ENCODE assay signal across 11 cellular contexts in the genomic region with DNA sequence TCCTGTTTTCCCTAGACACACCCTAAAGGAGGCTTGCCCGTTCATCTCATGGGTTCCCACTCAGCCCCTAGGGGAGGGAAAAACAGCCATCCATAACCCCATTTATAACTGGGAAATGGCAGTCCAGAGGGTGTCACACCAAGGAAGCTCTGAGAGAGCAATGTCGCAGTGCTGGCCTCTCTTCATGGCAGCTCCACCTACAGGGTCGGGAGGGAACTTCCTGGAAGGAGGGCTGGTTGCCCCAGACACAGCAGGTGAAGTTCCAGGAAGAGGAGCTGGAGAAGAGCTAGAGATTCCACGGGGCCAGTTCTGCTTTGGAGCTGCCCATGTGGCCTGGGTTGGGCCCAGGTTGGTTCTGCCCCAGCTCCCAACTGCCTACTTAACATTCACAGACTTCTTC. TPM values are rescaled to one million over a fixed set of nuclear protein-coding genes. Genes with fewer than 3 reads are reported as not detected.
DNase-seq lines count a peak whose midpoint lies in the region; ATAC-seq and TF ChIP-seq lines count a peak whose summit lies in the region.
"Had no signal": no experiment of that assay in that cellular context is flagged by ENCODE, and none has a peak within 500 bp of the region (broad histone marks: within the 10 kb centered on the region; RNA-seq: fewer than 3 reads in every experiment).

No MANE protein-coding gene starts in this region.

- TF ChIP-seq CTCF in AG04450 (IDR thresholded peaks at IDR 0.05; ENCODE audit: low read depth, low read length) = 0 out of 2 replicates have a peak, but pooled peaks have one; percentile 12
- TF ChIP-seq CTCF in GM12875 (IDR thresholded peaks at IDR 0.05; ENCODE audit: borderline replicate concordance, insufficient read depth, low read depth, low read length) = peak; percentile 40; the same call in 1 of the 2 replicates
- peak; percentile 54 for TF ChIP-seq CTCF in PC-3 (conservative IDR thresholded peaks at IDR 0.05; ENCODE audit: low read depth, low read length)
- TF ChIP-seq CTCF in foreskin keratinocyte (conservative IDR thresholded peaks at IDR 0.05) = peak; percentile 50
- no peak for TF ChIP-seq CTCF in tibial artery (IDR thresholded peaks at IDR 0.05)
- TF ChIP-seq CTCF in stomach (IDR thresholded peaks at IDR 0.05) = no peak

- H3K27me3 ChIP-seq in AG04450 (ENCODE audit: control insufficient read depth, insufficient read depth, low read length) = peaks cover 53% of the 10 kb centered on the region
- H3K27me3 ChIP-seq in PC-3 (ENCODE audit: low read length) = 0 out of 2 replicates have a peak, but pooled peaks cover 7% of the 10 kb centered on the region
- peaks cover 31% of the 10 kb centered on the region for H3K27me3 ChIP-seq in foreskin keratinocyte
- peaks cover 0 to 57% of the 10 kb centered on the region in 2 donors for H3K27me3 ChIP-seq in tibial artery
- peaks cover 0 to 63% (median 13%) of the 10 kb centered on the region in 3 donors for H3K27me3 ChIP-seq in stomach

- TF ChIP-seq POLR2A in stomach (IDR thresholded peaks at IDR 0.05) = no peak

- no peak for TF ChIP-seq EP300 in stomach (IDR thresholded peaks at IDR 0.05)

- no TSS peak for BruUV-seq in PC-3 (replicated peaks; lab: Mats Ljungman, UMichigan)

- H3K4me2 ChIP-seq in PC-3 (ENCODE audit: low read length) = no peak overlapping the region

- H3K4me3 ChIP-seq in AG04450 (ENCODE audit: low read depth, low read length) (no peak overlapping the region), GM12875 (ENCODE audit: low read depth, low read length) (no peak overlapping the region), PC-3 (ENCODE audit: low read length) (no peak overlapping the region), tibial artery (no peak overlapping the region), stomach (no peak overlapping the region)

- H3K27ac ChIP-seq in AG04450 (ENCODE audit: low read depth, low read length) (no peak overlapping the region), PC-3 (ENCODE audit: low read length) (no peak overlapping the region), foreskin keratinocyte (no peak overlapping the region), tibial artery (no peak overlapping the region), stomach (no peak overlapping the region)

- intact Hi-C loops in PC-3 (cut with micrococcal nuclease) = no loop called here
- intact Hi-C loops in tibial artery (cut with DNase I; ENCODE audit: low total_unique reads) = no loop called here
- intact Hi-C loops in stomach (cut with DNase I; ENCODE audit: low total_unique reads) = loop anchor here (10.0 kb wide), 1 partner anchor 80 kb away; no protein-coding TSS in a partner anchor

- DNase-seq in AG04450 (ENCODE audit: low read depth, low spot score) = no peak
- peak; percentile 39 for DNase-seq in PC-3
- no peak for DNase-seq in foreskin keratinocyte
- DNase-seq in tibial artery = no peak
- no peak for DNase-seq in stomach
- DNase-seq: activated B cell treated with CpG ODN at 0.5 μM for 24 hours, GOT3 had no signal

- no peaks in the 10 kb centered on the region for H3K79me2 ChIP-seq in PC-3 (ENCODE audit: low read length)

- no peaks in the 10 kb centered on the region for H4K20me1 ChIP-seq in PC-3 (ENCODE audit: low read length)

- H3K9me3 ChIP-seq in AG04450 (ENCODE audit: control insufficient read depth, insufficient read depth, low read length) (no peaks in the 10 kb centered on the region; the same call in 1 of the 2 replicates), PC-3 (ENCODE audit: low read length) (no peaks in the 10 kb centered on the region), tibial artery (peaks cover 0 to 9% (median 6%) of the 10 kb centered on the region in 3 donors), stomach (peaks cover 5 to 11% (median 9%) of the 10 kb centered on the region in 4 donors)

- no peaks in the 10 kb centered on the region for H3K36me3 ChIP-seq in PC-3 (ENCODE audit: low read depth, low read length)
- no peaks in the 10 kb centered on the region for H3K36me3 ChIP-seq in tibial artery
- no peaks in the 10 kb centered on the region for H3K36me3 ChIP-seq in stomach

- no peaks in the 10 kb centered on the region for H3F3A ChIP-seq in PC-3 (ENCODE audit: low read length, unreplicated experiment)

- H3K4me1 ChIP-seq in PC-3 (ENCODE audit: insufficient read depth, low read length) (no peaks in the 10 kb centered on the region), foreskin keratinocyte (no peaks in the 10 kb centered on the region), tibial artery (no peaks in the 10 kb centered on the region), stomach (peaks cover 0 to 4% (median 0%) of the 10 kb centered on the region in 4 donors)

- no peaks in the 10 kb centered on the region for H3K9me2 ChIP-seq in PC-3 (replicated peaks; ENCODE audit: low read length)

- H3K9ac ChIP-seq in PC-3 (ENCODE audit: low read length) = no peak overlapping the region

- ATAC-seq in PC-3 = no peak
- peak; percentile 33 for ATAC-seq in foreskin keratinocyte
- no peak for ATAC-seq in GM19351 (IDR thresholded peaks at IDR 0.05; ENCODE audit: unreplicated experiment)
- ATAC-seq in HG03139 (IDR thresholded peaks at IDR 0.05; ENCODE audit: unreplicated experiment) = no peak
- ATAC-seq: right cardiac atrium had no signal

- H2AFZ ChIP-seq in PC-3 (ENCODE audit: low read length) = no peak overlapping the region

- POLR2A ChIA-PET in AG04450 (lab: Yijun Ruan, JAX) = no interaction called here
- POLR2A ChIA-PET in PC-3 (lab: Charles Lee; ENCODE audit: unreplicated experiment) = no interaction called here

- CTCF ChIA-PET in AG04450 (lab: Charles Lee) (interaction anchor here (1.2 kb wide), 1 partner anchor 22 kb away, joined by 3 read pairs; no protein-coding TSS in a partner anchor), PC-3 (lab: Charles Lee) (no interaction called here)

- WGBS in stomach, 5 donors = 10 to 38% (median 20%) methylated on average over 3 to 4 of the region's 4 CpGs

RNA-seq across cellular contexts. Expression of a gene that starts 22.3 kb away (rescaled TPM):
- polyA plus RNA-seq in AG04450 (2011; rRNA removed) = not detected in 2 replicates
- not detected in 2 replicates for polyA minus RNA-seq in AG04450 (2011; rRNA and poly(A)+ RNA removed)
- not detected in 2 replicates for total RNA-seq in PC-3 (2014; rRNA removed)
- 0.07 TPM in 1 of 2 replicates, not detected in the other for total RNA-seq in foreskin keratinocyte
- 0.06 and 0.07 TPM in 2 replicates for polyA plus RNA-seq in foreskin keratinocyte
- under 1 TPM in 2 of 5 donors, not detected in 3; 0.55 to 0.58 TPM for total RNA-seq in stomach
- polyA plus RNA-seq in stomach = 1 to 10 TPM in 1 of 3 donors, under 1 TPM in 1, not detected in 1; 0.25 to 1.3 TPM
- total RNA-seq: activated B cell treated with CpG ODN at 0.5 μM for 24 hours had no signal

Comparison
In these comparisons a context has a peak if more than half of its experiments do, and no peak if none do; other contexts are left out.
1. CTCF ChIP-seq: peak in AG04450 (single experiment), GM12875 (single experiment), PC-3 (single experiment) and foreskin keratinocyte (single experiment); none in tibial artery (0 of 2) and stomach (0 of 7).